25 cellular contexts compared by ENCODE assay signal in the genomic region with DNA sequence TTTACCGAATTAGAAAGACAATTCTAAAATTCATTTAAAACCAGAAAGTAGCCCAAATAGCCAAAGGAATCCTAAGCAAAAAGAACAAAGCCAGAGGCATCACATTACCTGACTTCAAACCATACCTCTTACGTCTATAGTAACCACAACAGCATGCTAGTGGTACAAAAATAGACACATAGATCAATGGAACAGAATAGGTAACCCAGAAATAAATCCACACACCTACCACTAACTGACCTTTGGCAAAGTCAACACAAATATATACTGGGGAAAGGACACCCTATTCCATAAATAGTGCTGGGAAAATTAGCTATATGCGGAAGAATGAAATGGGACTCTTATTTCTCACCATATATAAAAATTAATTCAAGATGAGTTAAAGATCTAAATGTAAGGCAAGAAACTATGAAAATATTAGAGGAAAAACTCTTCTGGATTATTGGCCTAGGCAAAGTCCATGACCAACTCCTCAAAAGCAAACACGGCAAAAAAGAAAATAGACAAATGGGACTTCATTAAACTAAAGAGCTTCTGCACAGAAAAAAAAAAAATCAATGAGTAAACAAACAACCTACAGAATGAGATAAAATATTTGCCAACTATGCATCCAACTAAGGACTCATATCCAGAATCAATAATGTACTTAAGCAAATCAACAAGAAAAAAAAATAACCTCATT.
DNase-seq lines count a peak whose midpoint lies in the region; ATAC-seq, FAIRE-seq and TF ChIP-seq lines count a peak whose summit lies in the region.
"Had no signal": no experiment of that assay in that cellular context is flagged by ENCODE, and none has a peak within 500 bp of the region (broad histone marks: within the 10 kb centered on the region; RNA-seq: fewer than 3 reads in every experiment).

No MANE protein-coding gene starts in this region.

- H3K4me3 Mint-ChIP-seq in CD8-positive, alpha-beta memory T cell: no peak overlapping the region
- H3K4me3 Mint-ChIP-seq: CD14-positive monocyte; CD4-positive, alpha-beta T cell; GM23338; HFFc6 had no signal

- no peak for TF ChIP-seq CTCF in 22Rv1 (IDR thresholded peaks at IDR 0.05)
- TF ChIP-seq CTCF in HepG2 (CRISPR knock-in tag; IDR thresholded peaks at IDR 0.05): no peak
- TF ChIP-seq CTCF in stomach (IDR thresholded peaks at IDR 0.05): no peak

- peaks cover 11% of the 10 kb centered on the region for H3K4me1 ChIP-seq in HepG2 (ENCODE audit: insufficient read depth, low read length)
- H3K4me1 ChIP-seq in small intestine (ENCODE audit: control insufficient read depth in 2 of 2, insufficient read depth in 1 of 2, low read depth in 1 of 2, low read length in 1 of 2): no peaks in the 10 kb centered on the region
- H3K4me1 ChIP-seq in CD8-positive, alpha-beta memory T cell (ENCODE audit: insufficient read depth, low read length): no peaks in the 10 kb centered on the region
- H3K4me1 ChIP-seq in stomach: no peaks in the 10 kb centered on the region
- H3K4me1 ChIP-seq: A549; BE2C; BLaER1 treated with 17β-estradiol and CSF1 and Interleukin-3, amounts not matched to agents 10 nM and 100 nM; Caco-2; HAP-1 had no signal

- H3K27me3 ChIP-seq in HepG2 (ENCODE audit: control insufficient read depth in 1 of 2, insufficient read depth in 2 of 2, low read length in 2 of 2): no peaks in the 10 kb centered on the region
- no peaks in the 10 kb centered on the region for H3K27me3 ChIP-seq in small intestine (ENCODE audit: control insufficient read depth in 2 of 2, insufficient read depth in 2 of 2, low read length in 2 of 2)
- no peaks in the 10 kb centered on the region for H3K27me3 ChIP-seq in CD8-positive, alpha-beta memory T cell (ENCODE audit: insufficient read depth, low read length, poor library complexity, severe bottlenecking)
- H3K27me3 ChIP-seq in stomach: no peaks in the 10 kb centered on the region
- H3K27me3 ChIP-seq: BE2C; BLaER1 treated with 17β-estradiol and CSF1 and Interleukin-3, amounts not matched to agents 10 nM and 100 nM had no signal

- CTCF ChIA-PET in HepG2 (lab: Yijun Ruan, JAX; ENCODE audit: low intra/inter-chr PET ratio, low total read pairs): no interaction called here
- CTCF ChIA-PET in CD8-positive, alpha-beta memory T cell (lab: Charles Lee): no interaction called here

- FAIRE-seq in HepG2 (lab: Jason Lieb, UNC): no peak
- FAIRE-seq in small intestine (lab: Jason Lieb, UNC): peak; percentile 55
- FAIRE-seq: A549, GM12878, GM19239 had no signal

- no peak overlapping the region for H3K27ac Mint-ChIP-seq in CD8-positive, alpha-beta memory T cell
- H3K27ac Mint-ChIP-seq: CD14-positive monocyte; CD4-positive, alpha-beta T cell; GM23338; HFFc6 had no signal

- H3K79me2 ChIP-seq in HepG2 (ENCODE audit: insufficient read depth, low read length): no peaks in the 10 kb centered on the region

- H3K36me3 ChIP-seq in HepG2 (replicated peaks in 1 of 2; ENCODE audit: control insufficient read depth in 1 of 2, insufficient read depth in 2 of 2, low read length in 2 of 2) (no peaks in the 10 kb centered on the region), small intestine (ENCODE audit: control insufficient read depth in 2 of 2, insufficient read depth in 2 of 2, low read length in 2 of 2) (no peaks in the 10 kb centered on the region), stomach (no peaks in the 10 kb centered on the region)
- H3K36me3 ChIP-seq in CD8-positive, alpha-beta memory T cell (ENCODE audit: insufficient read depth, low read length): no peaks in the 10 kb centered on the region
- H3K36me3 ChIP-seq: BE2C; BLaER1 treated with 17β-estradiol and CSF1 and Interleukin-3, amounts not matched to agents 10 nM and 100 nM; HAP-1 had no signal

- TF ChIP-seq EP300 in HepG2 (IDR thresholded peaks at IDR 0.05; ENCODE audit: low read depth in 2 of 2, low read length in 2 of 2) (no peak), HepG2 (CRISPR knock-in tag; IDR thresholded peaks at IDR 0.05; ENCODE audit: borderline replicate concordance) (no peak), stomach (IDR thresholded peaks at IDR 0.05) (no peak)

- BruUV-seq in HepG2 (replicated peaks; lab: Mats Ljungman, UMichigan): no TSS peak

- no peak for TF ChIP-seq POLR2A in HepG2 (IDR thresholded peaks at IDR 0.05; ENCODE audit: insufficient read depth in 1 of 2, low read depth in 2 of 2, low read length in 2 of 2)
- TF ChIP-seq POLR2A in stomach (IDR thresholded peaks at IDR 0.05): no peak

- peak overlapping the region; percentile 65 for H3K27ac ChIP-seq in 22Rv1
- H3K27ac ChIP-seq in HepG2 (ENCODE audit: extremely low read length, insufficient read depth, low read length): no peak overlapping the region
- no peak overlapping the region for H3K27ac ChIP-seq in small intestine (ENCODE audit: low read depth in 1 of 2, low read length in 1 of 2)
- H3K27ac ChIP-seq in CD8-positive, alpha-beta memory T cell (ENCODE audit: low read depth, low read length): no peak overlapping the region
- H3K27ac ChIP-seq in stomach: no peak overlapping the region
- H3K27ac ChIP-seq: A549; BLaER1 treated with 17β-estradiol and CSF1 and Interleukin-3, amounts not matched to agents 10 nM and 100 nM had no signal

- TF ChIP-seq RAD21 in HepG2 (CRISPR knock-in tag; IDR thresholded peaks at IDR 0.05): no peak

- peak; percentile 71 to 79 for DNase-seq in NCI-H526 (lab: John Stamatoyannopoulos, UW)
- DNase-seq in HepG2 (ENCODE audit: low spot score): no peak
- no peak for DNase-seq in small intestine
- DNase-seq in CD8-positive, alpha-beta memory T cell: no peak
- no peak for DNase-seq in stomach
- DNase-seq: 8988T; ACHN; AML-193; BE2C; Caco-2; CD4-positive, alpha-beta T cell; DMS153; DMS79; EL; GDM1; HFFc6 had no signal

- H3K9me3 ChIP-seq in HepG2 (ENCODE audit: low read length) (peaks cover 16% of the 10 kb centered on the region; the same call in 1 of the 2 replicates), small intestine (ENCODE audit: control insufficient read depth, low read depth) (no peaks in the 10 kb centered on the region), stomach (peaks cover 0 to 47% (median 22%) of the 10 kb centered on the region in 4 donors)
- H3K9me3 ChIP-seq in CD8-positive, alpha-beta memory T cell (ENCODE audit: low read length): no peaks in the 10 kb centered on the region
- H3K9me3 ChIP-seq: A549, BE2C, HAP-1 had no signal

- intact Hi-C loops in HepG2 (cut with micrococcal nuclease; ENCODE audit: unreplicated experiment): no loop called here
- intact Hi-C loops in stomach (cut with DNase I; ENCODE audit: low total_unique reads): no loop called here

- H3K36me3 Mint-ChIP-seq in CD8-positive, alpha-beta memory T cell: no peaks in the 10 kb centered on the region
- H3K36me3 Mint-ChIP-seq: CD14-positive monocyte had no signal

- no peaks in the 10 kb centered on the region for H3K4me1 Mint-ChIP-seq in CD8-positive, alpha-beta memory T cell
- H3K4me1 Mint-ChIP-seq: CD14-positive monocyte, GM23338 had no signal

- no peak overlapping the region for H2AFZ ChIP-seq in HepG2 (ENCODE audit: low read length)
- H2AFZ ChIP-seq: GM23338 had no signal

- H4K20me1 ChIP-seq in HepG2 (ENCODE audit: insufficient read depth, low read length): no peaks in the 10 kb centered on the region
- H4K20me1 ChIP-seq: BLaER1 treated with 17β-estradiol and CSF1 and Interleukin-3, amounts not matched to agents 10 nM and 100 nM had no signal

- in situ Hi-C loops in HepG2 (cut with HindIII; ENCODE audit: extremely low pct_ligation_motif_present, low pct_unique_long_range_greater_than_20kb): no loop called here

- no peaks in the 10 kb centered on the region for H3K27me3 Mint-ChIP-seq in CD8-positive, alpha-beta memory T cell
- H3K27me3 Mint-ChIP-seq: CD4-positive, alpha-beta T cell had no signal

- WGBS in HepG2 (ENCODE audit: low lambda C conversion rate): 17% methylated on average over 4 of the region's 4 CpGs
- 77 to 84% (median 78%) methylated on average over 4 of the region's 4 CpGs for WGBS in small intestine, 3 donors
- WGBS in stomach, 5 donors: 81 to 86% (median 85%) methylated on average over 4 of the region's 4 CpGs

- POLR2A ChIA-PET in HepG2 (lab: Yijun Ruan, JAX): no interaction called here
- POLR2A ChIA-PET in CD8-positive, alpha-beta memory T cell (lab: Charles Lee): no interaction called here

- peak; percentile 79 for ATAC-seq in HepG2
- no peak for ATAC-seq in HG02763 (IDR thresholded peaks at IDR 0.05; ENCODE audit: unreplicated experiment)
- ATAC-seq: A549, GM12878, GM23338 had no signal

- H3K4me3 ChIP-seq in HepG2 (replicated peaks in 1 of 3; ENCODE audit: insufficient read depth in 1 of 3, low read depth in 2 of 3, low read length in 3 of 3) (no peak overlapping the region), small intestine (ENCODE audit: low read depth in 1 of 2, low read length in 2 of 2) (no peak overlapping the region), stomach (no peak overlapping the region)
- H3K4me3 ChIP-seq in CD8-positive, alpha-beta memory T cell (ENCODE audit: low read length): no peak overlapping the region
- H3K4me3 ChIP-seq: A549; BLaER1 treated with 17β-estradiol and CSF1 and Interleukin-3, amounts not matched to agents 10 nM and 100 nM; GM12878; GM23338; HAP-1 had no signal

- H3K4me2 ChIP-seq in HepG2 (ENCODE audit: low read depth, low read length): no peak overlapping the region
- H3K4me2 ChIP-seq: A549; BLaER1 treated with 17β-estradiol and CSF1 and Interleukin-3, amounts not matched to agents 10 nM and 100 nM; GM23338 had no signal

- H3K9ac ChIP-seq in HepG2 (ENCODE audit: insufficient read depth, low read depth, low read length): no peak overlapping the region
- H3K9ac ChIP-seq: BLaER1 treated with 17β-estradiol and CSF1 and Interleukin-3, amounts not matched to agents 10 nM and 100 nM had no signal

- peaks cover 17 to 39% (median 22%) of the 10 kb centered on the region in 5 donors for H3K9me3 Mint-ChIP-seq in CD8-positive, alpha-beta memory T cell

TF ChIP-seq in HepG2, 621 proteins besides CTCF, POLR2A, EP300 and RAD21 (continues in another document):
- TF ChIP-seq ZNF24 (IDR thresholded peaks at IDR 0.05): no peak
- no peak for TF ChIP-seq CCAR2 (optimal IDR thresholded peaks at IDR 0.05; ENCODE audit: low read depth, low read length)
- no peak for TF ChIP-seq ZNF282 (IDR thresholded peaks at IDR 0.05; ENCODE audit: partially characterized antibody)
- TF ChIP-seq MEF2D (CRISPR knock-in tag; IDR thresholded peaks at IDR 0.05): peak; percentile 87; the same call in 1 of the 2 replicates
- TF ChIP-seq ZNF337 (CRISPR knock-in tag; IDR thresholded peaks at IDR 0.05; ENCODE audit: borderline replicate concordance, low read depth): no peak
- no peak for TF ChIP-seq ZNF331 (CRISPR knock-in tag; IDR thresholded peaks at IDR 0.05)
- 0 out of 2 replicates have a peak, but pooled peaks have one; percentile 34 for TF ChIP-seq ONECUT2 (CRISPR knock-in tag; IDR thresholded peaks at IDR 0.05)
- no peak for TF ChIP-seq FOXP1 (IDR thresholded peaks at IDR 0.05)
- TF ChIP-seq FOXP1 (CRISPR knock-in tag; IDR thresholded peaks at IDR 0.05): peak; percentile 50; the same call in 1 of the 2 replicates
- no peak for TF ChIP-seq EED (CRISPR knock-in tag; IDR thresholded peaks at IDR 0.05)
- TF ChIP-seq PRPF4 (IDR thresholded peaks at IDR 0.05; ENCODE audit: low read depth, low read length, poor library complexity, severe bottlenecking): no peak
- TF ChIP-seq CC2D1A (CRISPR knock-in tag; IDR thresholded peaks at IDR 0.05): no peak

Comparison
In these comparisons a context has a peak if more than half of its experiments do, and no peak if none do; other contexts are left out.
1. DNase-seq: peak in NCI-H526 (2 of 2); none in HepG2 (single experiment), small intestine (single experiment), CD8-positive, alpha-beta memory T cell (0 of 5) and stomach (single experiment).